ENCODE assay signal across 30 cellular contexts in genomic region chr6:163394659-163395058, GRCh38.
"Had no signal": no experiment of that assay in that cellular context is flagged by ENCODE, and none has a peak within 500 bp of the region (broad histone marks: within the 10 kb centered on the region; RNA-seq: fewer than 3 reads in every experiment).

No MANE protein-coding gene starts in this region.

- DNase-seq: activated CD4-positive, alpha-beta T cell treated with anti-CD3 and anti-CD28 coated beads for 36 hours; activated CD4-positive, alpha-beta T cell treated with anti-CD3 and anti-CD28 coated beads, Interleukin-2, amount 10 ng/mL, durations not matched to agents 7 days and 5 days; activated CD4-positive, alpha-beta T cell treated with anti-CD3 and anti-CD28 coated beads, Interleukin-2, amount 50 U/mL, for 48 hours; activated CD8-positive, alpha-beta memory T cell treated with anti-CD3 and anti-CD28 coated beads, Interleukin-2, amount 50 U/mL, for 48 hours; activated CD8-positive, alpha-beta T cell treated with anti-CD3 and anti-CD28 coated beads, Interleukin-2, amount 10 ng/mL, durations not matched to agents 7 days and 5 days; activated effector memory CD4-positive, alpha-beta T cell treated with Interleukin-2 at 50 U/mL for 16 hours; activated naive CD4-positive, alpha-beta T cell; activated naive CD4-positive, alpha-beta T cell treated with anti-CD3 and anti-CD28 coated beads, Interleukin-2, amount 50 U/mL, for 16 hours; activated naive CD8-positive, alpha-beta T cell treated with anti-CD3 and anti-CD28 coated beads for 36 hours; activated T-cell treated with anti-CD3 and anti-CD28 coated beads, Interleukin-2, amount 50 U/mL, for 48 hours; amniotic stem cell; aorta; Kasumi-1; KBM-7; MG63; NCI-H1048; NCI-H1105 treated with DMSO at 0.1 percent for 48 hours; NCI-H1436; NCI-H1694; NCI-H2029; NCI-H345; NCI-H524 treated with DMSO at 0.1 percent for 48 hours; Peyer's patch; RPMI8226; SHP77 treated with DMSO at 0.1 percent for 48 hours; SK-N-SH had no signal

- H3K36me3 ChIP-seq: cardiac muscle cell, MG63, Peyer's patch, SJSA1 had no signal

- ATAC-seq: activated CD4-positive, alpha-beta T cell treated with anti-CD3 and anti-CD28 coated beads for 36 hours; activated CD4-positive, CD25-positive, alpha-beta regulatory T cell treated with anti-CD3 and anti-CD28 coated beads, Interleukin-2, amount 50 U/mL, for 24 hours; activated CD8-positive, alpha-beta T cell treated with anti-CD3 and anti-CD28 coated beads, Interleukin-2, amount 10 ng/mL, durations not matched to agents 7 days and 5 days had no signal

- H3K9me3 ChIP-seq: MG63, Peyer's patch, SJSA1, SK-N-SH had no signal

- H3K4me2 ChIP-seq: SK-N-SH had no signal

- H3K4me3 ChIP-seq: cardiac muscle cell, MG63, Peyer's patch, SJSA1 had no signal

- H3K4me1 ChIP-seq: Peyer's patch had no signal

- H3K9ac ChIP-seq: SK-N-SH had no signal

- H3K27ac ChIP-seq: cardiac muscle cell, Peyer's patch, SJSA1 had no signal

- FAIRE-seq: TTC549 had no signal

- H3K27me3 ChIP-seq: cardiac muscle cell, MG63, Peyer's patch, SJSA1 had no signal
